17 cellular contexts compared by ENCODE assay signal in genomic region chr9:33649463-33649862, GRCh38.
"Had no signal": no experiment of that assay in that cellular context is flagged by ENCODE, and none has a peak within 500 bp of the region (broad histone marks: within the 10 kb centered on the region; RNA-seq: fewer than 3 reads in every experiment).

No MANE protein-coding gene starts in this region.

- H3K9me3 ChIP-seq: breast epithelium, lower lobe of right lung, neutrophil, thyroid gland, uterus had no signal

- H3K36me3 Mint-ChIP-seq: activated naive CD4-positive, alpha-beta T cell treated with anti-CD3 and anti-CD28 coated beads, Interleukin-2, amount 50 U/mL, for 24 hours; naive thymus-derived CD4-positive, alpha-beta T cell had no signal

- H3K4me1 ChIP-seq: breast epithelium, lower lobe of right lung, thyroid gland, uterus had no signal

- H3K4me3 Mint-ChIP-seq: activated B cell treated with CpG ODN at 0.5 μM for 24 hours; activated naive CD4-positive, alpha-beta T cell treated with anti-CD3 and anti-CD28 coated beads, Interleukin-2, amount 50 U/mL, for 24 hours; activated T-helper 1 cell treated with anti-CD3 and anti-CD28 coated beads, Interleukin-12 subunit alpha, Interleukin-12 subunit beta, Interleukin-2, Interleukin-4 antibody, amounts not matched to agents 30 ng/mL and 10 ng/mL and 1 ng/mL, durations not matched to agents 14 hours and 24 hours and 36 hours; naive thymus-derived CD4-positive, alpha-beta T cell had no signal

- H3K27ac Mint-ChIP-seq: activated B cell treated with CpG ODN at 0.5 μM for 24 hours; activated naive CD4-positive, alpha-beta T cell treated with anti-CD3 and anti-CD28 coated beads, Interleukin-2, amount 50 U/mL, for 24 hours; activated T-helper 1 cell treated with anti-CD3 and anti-CD28 coated beads, Interleukin-12 subunit alpha, Interleukin-12 subunit beta, Interleukin-2, Interleukin-4 antibody, amounts not matched to agents 30 ng/mL and 10 ng/mL and 1 ng/mL, durations not matched to agents 14 hours and 24 hours and 36 hours had no signal

- ATAC-seq: esophagus mucosa; left cardiac atrium; lower lobe of right lung; naive thymus-derived CD4-positive, alpha-beta T cell had no signal

- H3K4me3 ChIP-seq: breast epithelium, lower lobe of right lung, thyroid gland, uterus had no signal

- DNase-seq: activated B cell treated with CpG ODN at 0.5 μM for 24 hours; activated CD4-positive, alpha-beta T cell treated with anti-CD3 and anti-CD28 coated beads, Interleukin-2, amount 50 U/mL, for 4 hours; activated CD8-positive, alpha-beta memory T cell treated with anti-CD3 and anti-CD28 coated beads, Interleukin-2, amount 50 U/mL, for 4 hours; aorta; left cardiac atrium; lower lobe of right lung; naive thymus-derived CD4-positive, alpha-beta T cell; posterior cingulate gyrus; stimulated activated CD4-positive, alpha-beta T cell treated with anti-CD3 and anti-CD28 coated beads, Interleukin-15, amount 100 ng/mL, for 24 hours; stimulated activated CD4-positive, alpha-beta T cell treated with anti-CD3 and anti-CD28 coated beads, Interleukin-4, amount 100 ng/mL, for 24 hours; thyroid gland; uterus had no signal

- H3K4me1 Mint-ChIP-seq: activated B cell treated with CpG ODN at 0.5 μM for 24 hours; activated naive CD4-positive, alpha-beta T cell treated with anti-CD3 and anti-CD28 coated beads, Interleukin-2, amount 50 U/mL, for 24 hours had no signal

- H3K9me3 Mint-ChIP-seq: activated B cell treated with CpG ODN at 0.5 μM for 24 hours; activated naive CD4-positive, alpha-beta T cell treated with anti-CD3 and anti-CD28 coated beads, Interleukin-2, amount 50 U/mL, for 24 hours; activated T-helper 1 cell treated with anti-CD3 and anti-CD28 coated beads, Interleukin-12 subunit alpha, Interleukin-12 subunit beta, Interleukin-2, Interleukin-4 antibody, amounts not matched to agents 30 ng/mL and 10 ng/mL and 1 ng/mL, durations not matched to agents 14 hours and 24 hours and 36 hours had no signal

- H3K36me3 ChIP-seq: breast epithelium, lower lobe of right lung, neutrophil, thyroid gland, uterus had no signal

- H3K27ac ChIP-seq: breast epithelium, lower lobe of right lung, neutrophil, thyroid gland, uterus had no signal

- H3K27me3 ChIP-seq: breast epithelium, neutrophil, thyroid gland, uterus had no signal
